ENCODE assay signal across 29 cellular contexts in the genomic region with DNA sequence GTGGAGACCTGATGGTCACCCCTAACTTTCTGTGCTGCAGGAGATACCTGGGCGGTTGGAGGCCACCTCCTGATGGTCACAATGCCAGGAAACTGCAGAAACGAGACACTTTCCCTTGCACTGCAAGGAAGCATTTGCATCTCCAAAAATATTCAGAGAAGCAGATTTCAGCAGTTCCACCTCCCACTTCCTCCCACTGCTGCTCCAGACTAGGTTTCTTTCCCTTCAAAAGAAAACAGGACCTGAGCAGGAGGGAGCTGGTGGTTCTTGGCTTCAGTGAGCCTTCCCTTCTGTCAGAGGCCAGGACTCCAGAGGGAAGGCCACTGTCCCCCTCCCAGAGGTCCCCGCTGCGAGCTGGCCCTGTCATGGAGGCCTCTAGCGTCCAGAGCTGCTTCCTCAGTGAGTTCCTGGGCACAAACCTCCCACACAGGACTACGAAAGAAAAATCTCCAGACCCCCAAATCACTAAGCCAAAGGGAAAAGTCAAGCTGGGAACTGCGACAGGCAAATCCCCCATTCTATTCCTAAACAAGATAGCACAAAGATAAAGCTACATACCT. TPM values are rescaled to one million over a fixed set of nuclear protein-coding genes. Genes with fewer than 3 reads are reported as not detected.
DNase-seq lines count a peak whose midpoint lies in the region; ATAC-seq, FAIRE-seq and TF ChIP-seq lines count a peak whose summit lies in the region.
"Had no signal": no experiment of that assay in that cellular context is flagged by ENCODE, and none has a peak within 500 bp of the region (broad histone marks: within the 10 kb centered on the region; RNA-seq: fewer than 3 reads in every experiment).

No MANE protein-coding gene starts in this region.

- DNase-seq in K562 (ENCODE audit: extremely low read depth in 1 of 4, low spot score in 3 of 4) (no peak), islet precursor cell (peak; percentile 60), putamen (ENCODE audit: low spot score) (peak; percentile 43), prostate gland (ENCODE audit: low spot score) (no peak)
- DNase-seq in activated CD4-positive, alpha-beta memory T cell treated with anti-CD3 and anti-CD28 coated beads for 36 hours, result no peak
- DNase-seq: activated CD4-positive, alpha-beta T cell treated with anti-CD3 and anti-CD28 coated beads for 4 hours; activated effector memory CD4-positive, alpha-beta T cell treated with anti-CD3 and anti-CD28 coated beads, Interleukin-2, amount 50 U/mL, for 16 hours; activated T-cell treated with anti-CD3 and anti-CD28 coated beads, Interleukin-2, amount 50 U/mL, for 1 hour; DMS153; gastrocnemius medialis; KG1; lower lobe of right lung; NCI-H1092 treated with DMSO at 0.1 percent for 48 hours; NCI-H1694 treated with DMSO at 0.1 percent for 48 hours; NCI-H446 treated with DMSO at 0.1 percent for 48 hours; NCI-H774; SHP77; stomach had no signal

- H2AFZ ChIP-seq in K562 (ENCODE audit: low read depth, low read length), result no peak overlapping the region

- no peak for TF ChIP-seq RAD21 in K562 (CRISPR knock-in tag; conservative IDR thresholded peaks at IDR 0.05 in 1 of 2, IDR thresholded peaks at IDR 0.05 in 1 of 2)

- H3K9me3 ChIP-seq in HEK293 (ENCODE audit: control insufficient read depth, insufficient read depth, low read depth, low read length), result no peaks in the 10 kb centered on the region
- no peaks in the 10 kb centered on the region for H3K9me3 ChIP-seq in K562 (replicated peaks; ENCODE audit: control insufficient read depth, insufficient read depth, low read depth, low read length)
- no peaks in the 10 kb centered on the region for H3K9me3 ChIP-seq in prostate gland
- H3K9me3 ChIP-seq: BLaER1, gastrocnemius medialis, lower lobe of right lung, neutrophil, stomach, tibial nerve had no signal

- no TSS peak for BruUV-seq in K562 (replicated peaks; lab: Mats Ljungman, UMichigan)

- no peaks in the 10 kb centered on the region for H3K9me1 ChIP-seq in K562 (ENCODE audit: control insufficient read depth, insufficient read depth, low read length)

- no peaks in the 10 kb centered on the region for H3K36me3 Mint-ChIP-seq in activated CD4-positive, alpha-beta memory T cell treated with anti-CD3 and anti-CD28 coated beads for 36 hours
- H3K36me3 Mint-ChIP-seq: activated naive CD8-positive, alpha-beta T cell had no signal

- no peaks in the 10 kb centered on the region for H3K27me3 Mint-ChIP-seq in activated CD4-positive, alpha-beta memory T cell treated with anti-CD3 and anti-CD28 coated beads for 36 hours
- H3K27me3 Mint-ChIP-seq: activated naive CD8-positive, alpha-beta T cell had no signal

- H3K4me1 Mint-ChIP-seq in activated CD4-positive, alpha-beta memory T cell treated with anti-CD3 and anti-CD28 coated beads for 36 hours (ENCODE audit: low read depth), result peaks cover 6% of the 10 kb centered on the region

- ATAC-seq in K562, result peak; percentile 52; the same call in 1 of the 3 replicates
- ATAC-seq in GM21737 (IDR thresholded peaks at IDR 0.05; ENCODE audit: unreplicated experiment), result no peak
- ATAC-seq: gastrocnemius medialis, lower lobe of right lung, Panc1, sciatic nerve had no signal

- TF ChIP-seq EP300 in K562 (IDR thresholded peaks at IDR 0.05; ENCODE audit: low read length), result no peak

- H3K4me3 Mint-ChIP-seq in activated CD4-positive, alpha-beta memory T cell treated with anti-CD3 and anti-CD28 coated beads for 36 hours, result no peak overlapping the region
- H3K4me3 Mint-ChIP-seq: activated naive CD8-positive, alpha-beta T cell had no signal

- H3K27ac Mint-ChIP-seq in activated CD4-positive, alpha-beta memory T cell treated with anti-CD3 and anti-CD28 coated beads for 36 hours, result no peak overlapping the region
- H3K27ac Mint-ChIP-seq: activated naive CD8-positive, alpha-beta T cell had no signal

- POLR2A ChIA-PET in HEK293 (lab: Yijun Ruan, JAX), result interaction anchor here (0.5 to 0.8 kb wide), 2 partner anchors 10 to 35 kb away, joined by 3 read pairs; no protein-coding TSS in a partner anchor
- POLR2A ChIA-PET in K562 (lab: Yijun Ruan, JAX), result interaction anchor here (0.9 to 1.7 kb wide), 2 partner anchors 8 to 14 kb away, joined by 3 read pairs; no protein-coding TSS in a partner anchor
- POLR2A ChIA-PET in activated CD4-positive, alpha-beta memory T cell treated with anti-CD3 and anti-CD28 coated beads for 36 hours (lab: Charles Lee), result no interaction called here

- in situ Hi-C loops in K562 (cut with MboI), result no loop called here

- H3K9ac ChIP-seq in K562 (ENCODE audit: insufficient read depth in 1 of 2, low read depth in 2 of 2, low read length in 2 of 2), result no peak overlapping the region
- H3K9ac ChIP-seq: BLaER1 had no signal

- H3K4me3 ChIP-seq in HEK293 (ENCODE audit: low read depth, low read length), result no peak overlapping the region
- H3K4me3 ChIP-seq in K562, result no peak overlapping the region
- H3K4me3 ChIP-seq in prostate gland, result no peak overlapping the region
- H3K4me3 ChIP-seq: BLaER1, gastrocnemius medialis, lower lobe of right lung, stomach, tibial nerve had no signal

- 0% methylated on average over 2 of the region's 7 CpGs for WGBS in K562 (ENCODE audit: insufficient coverage, low coverage, missing lambda C conversion rate)
- 87% methylated on average over 3 of the region's 7 CpGs for WGBS in prostate gland

- H3K79me2 ChIP-seq in K562 (ENCODE audit: control insufficient read depth, insufficient read depth, low read length), result no peaks in the 10 kb centered on the region

- H3K4me1 ChIP-seq in HEK293 (ENCODE audit: control insufficient read depth, insufficient read depth, low read length) (no peaks in the 10 kb centered on the region), K562 (replicated peaks in 1 of 2; ENCODE audit: control insufficient read depth in 2 of 2, insufficient read depth in 2 of 2, low read length in 2 of 2) (no peaks in the 10 kb centered on the region), prostate gland (replicated peaks) (no peaks in the 10 kb centered on the region)
- H3K4me1 ChIP-seq: BLaER1, gastrocnemius medialis, lower lobe of right lung, stomach had no signal

- no peak for FAIRE-seq in K562 (lab: Jason Lieb, UNC)
- FAIRE-seq: endothelial cell of umbilical vein had no signal

- no peaks in the 10 kb centered on the region for H4K20me1 ChIP-seq in K562 (replicated peaks; ENCODE audit: control insufficient read depth, insufficient read depth, low read length)

- no peak overlapping the region for H3K27ac ChIP-seq in HEK293 (ENCODE audit: extremely low read depth, low read depth, low read length)
- H3K27ac ChIP-seq in K562 (ENCODE audit: extremely low read depth, low read depth, low read length), result no peak overlapping the region
- no peak overlapping the region for H3K27ac ChIP-seq in prostate gland
- H3K27ac ChIP-seq: BLaER1, gastrocnemius medialis, lower lobe of right lung, neutrophil, stomach had no signal

- intact Hi-C loops in K562 (cut with micrococcal nuclease), result no loop called here
- intact Hi-C loops in activated CD4-positive, alpha-beta memory T cell treated with anti-CD3 and anti-CD28 coated beads for 36 hours (cut with micrococcal nuclease), result no loop called here
- intact Hi-C loops in prostate gland (cut with DNase I), result no loop called here

- no peak overlapping the region for H3K4me2 ChIP-seq in K562 (ENCODE audit: insufficient read depth, low read length)
- H3K4me2 ChIP-seq: BLaER1 had no signal

- TF ChIP-seq CTCF in HEK293 (tag by site-specific recombination; IDR thresholded peaks at IDR 0.05) (no peak), K562 (IDR thresholded peaks at IDR 0.05 in 2 of 3, conservative IDR thresholded peaks at IDR 0.05 in 1 of 3; ENCODE audit: insufficient read depth in 2 of 3, low read depth in 1 of 3, low read length in 3 of 3) (no peak), prostate gland (IDR thresholded peaks at IDR 0.05) (no peak)

- peaks cover 3 to 25% of the 10 kb centered on the region in 2 experiments; a peak in 2 of 3 replicates for H3K36me3 ChIP-seq in HEK293 (ENCODE audit: control insufficient read depth in 2 of 2, insufficient read depth in 1 of 2, low read length in 2 of 2)
- no peaks in the 10 kb centered on the region for H3K36me3 ChIP-seq in K562 (ENCODE audit: control insufficient read depth, insufficient read depth, low read length)
- H3K36me3 ChIP-seq in prostate gland, result no peaks in the 10 kb centered on the region
- H3K36me3 ChIP-seq: gastrocnemius medialis had no signal

- TF ChIP-seq POLR2A in K562 (conservative IDR thresholded peaks at IDR 0.05), result no peak
- no peak for TF ChIP-seq POLR2A in prostate gland (IDR thresholded peaks at IDR 0.05)

- no peaks in the 10 kb centered on the region for H3K9me3 Mint-ChIP-seq in activated CD4-positive, alpha-beta memory T cell treated with anti-CD3 and anti-CD28 coated beads for 36 hours

- H3K27me3 ChIP-seq in K562 (ENCODE audit: control insufficient read depth in 2 of 2, insufficient read depth in 2 of 2, low read length in 2 of 2) (peaks cover 6 to 23% of the 10 kb centered on the region in 2 experiments; a peak in 4 of 5 replicates), prostate gland (replicated peaks; ENCODE audit: insufficient read depth) (no peaks in the 10 kb centered on the region)
- H3K27me3 ChIP-seq: gastrocnemius medialis, neutrophil, tibial nerve had no signal

- CTCF ChIA-PET in HEK293 (lab: Yijun Ruan, JAX) (interaction anchor here (1.1 kb wide), 1 partner anchor 274 kb away, joined by 3 read pairs; no protein-coding TSS in a partner anchor), K562 (lab: Yijun Ruan, JAX; ENCODE audit: low intra/inter-chr PET ratio) (no interaction called here)
- CTCF ChIA-PET in activated CD4-positive, alpha-beta memory T cell treated with anti-CD3 and anti-CD28 coated beads for 36 hours (lab: Charles Lee), result no interaction called here

RNA-seq across cellular contexts. Expression of a gene that starts 35.9 kb away (rescaled TPM):
- total RNA-seq in K562 (2011; cell fraction: chromatin; rRNA removed; ENCODE audit: low replicate concordance), result not detected in 2 replicates
- not detected in 2 replicates for total RNA-seq in K562 (2011; cell fraction: nucleolus; rRNA removed)
- not detected in 2 replicates for total RNA-seq in K562 (2011; cell fraction: nucleoplasm; rRNA removed)
- total RNA-seq in K562 (2014; rRNA removed) (not detected in 2 replicates), K562 (2014; rRNA removed; fragmentation: Illumina TruSeq; extraction: Trizol) (not detected in 2 replicates), K562 (2015; rRNA removed; fragmentation: Illumina TruSeq; extraction: Trizol) (not detected in 2 replicates), K562 (2021) (not detected in 2 replicates), prostate gland (10 to 100 TPM; 10.1 to 12.3 TPM)
- polyA plus RNA-seq in K562 (2011; rRNA removed) (not detected in 2 replicates), K562 (2014; fragmentation: Illumina TruSeq; extraction: Trizol) (not detected in 2 replicates), K562 (2014; fragmentation: Nextera tagmentation; extraction: Ambion mirVana) (under 1 TPM; 0.14 to 0.32 TPM), K562 (2014; rRNA removed) (not detected in 2 replicates)
- not detected in 2 replicates for polyA plus RNA-seq in K562 (2011; cell fraction: cytosol; rRNA removed)
- polyA plus RNA-seq in K562 (2011; cell fraction: nucleus; rRNA removed), result not detected in 2 replicates
- polyA plus RNA-seq in K562 (2012), result 0.18 and 0.53 TPM in 2 replicates
- polyA minus RNA-seq in K562 (2011; rRNA and poly(A)+ RNA removed), result not detected in 2 replicates
- not detected in 2 replicates for polyA minus RNA-seq in K562 (2011; cell fraction: cytosol; rRNA and poly(A)+ RNA removed)
- under 0.01 TPM in 1 of 2 replicates, not detected in the other for polyA minus RNA-seq in K562 (2011; cell fraction: nucleus; rRNA and poly(A)+ RNA removed)
- not detected for total RNA-seq in activated CD4-positive, alpha-beta memory T cell treated with anti-CD3 and anti-CD28 coated beads for 36 hours
- total RNA-seq: endothelial cell of umbilical vein; HT-29; T-helper 2 cell treated with Interferon-gamma antibody and Interleukin-4, amounts not matched to agents 100 ng/mL and 5 ng/mL, for 36 hours had no signal

RNA-seq across cellular contexts. Expression of a gene that starts 46.4 kb away (rescaled TPM):
- total RNA-seq in K562 (2011; cell fraction: chromatin; rRNA removed; ENCODE audit: low replicate concordance), result 29.4 and 85.0 TPM in 2 replicates
- total RNA-seq in K562 (2011; cell fraction: nucleolus; rRNA removed), result 26.2 and 28.7 TPM in 2 replicates
- total RNA-seq in K562 (2011; cell fraction: nucleoplasm; rRNA removed), result 27.1 and 29.2 TPM in 2 replicates
- 20.9 and 24.7 TPM in 2 replicates for total RNA-seq in K562 (2014; rRNA removed)
- total RNA-seq in K562 (2014; rRNA removed; fragmentation: Illumina TruSeq; extraction: Trizol), result 33.3 and 38.8 TPM in 2 replicates
- total RNA-seq in K562 (2015; rRNA removed; fragmentation: Illumina TruSeq; extraction: Trizol), result 31.3 and 33.9 TPM in 2 replicates
- 26.0 and 26.1 TPM in 2 replicates for total RNA-seq in K562 (2021)
- 28.2 and 30.2 TPM in 2 replicates for polyA plus RNA-seq in K562 (2011; rRNA removed)
- polyA plus RNA-seq in K562 (2011; cell fraction: cytosol; rRNA removed), result 8.4 and 11.1 TPM in 2 replicates
- 75.5 and 89.4 TPM in 2 replicates for polyA plus RNA-seq in K562 (2011; cell fraction: nucleus; rRNA removed)
- polyA plus RNA-seq in K562 (2012), result 20.2 and 23.8 TPM in 2 replicates
- polyA plus RNA-seq in K562 (2014; fragmentation: Illumina TruSeq; extraction: Trizol), result 23.4 and 30.1 TPM in 2 replicates
- polyA plus RNA-seq in K562 (2014; fragmentation: Nextera tagmentation; extraction: Ambion mirVana), result 10 to 100 TPM; 22.0 to 49.1 TPM
- 27.7 and 39.2 TPM in 2 replicates for polyA plus RNA-seq in K562 (2014; rRNA removed)
- polyA minus RNA-seq in K562 (2011; rRNA and poly(A)+ RNA removed), result 18.3 and 22.4 TPM in 2 replicates
- polyA minus RNA-seq in K562 (2011; cell fraction: cytosol; rRNA and poly(A)+ RNA removed), result 6.8 and 8.9 TPM in 2 replicates
- 45.1 and 70.2 TPM in 2 replicates for polyA minus RNA-seq in K562 (2011; cell fraction: nucleus; rRNA and poly(A)+ RNA removed)
- 10 to 100 TPM; 24.5 to 30.9 TPM for total RNA-seq in activated CD4-positive, alpha-beta memory T cell treated with anti-CD3 and anti-CD28 coated beads for 36 hours
- 10 to 100 TPM; 23.6 to 36.2 TPM for total RNA-seq in prostate gland

RNA-seq across cellular contexts. Expression of a gene that starts 46.5 kb away (rescaled TPM):
- total RNA-seq in K562 (2011; cell fraction: chromatin; rRNA removed; ENCODE audit: low replicate concordance), result 34.3 and 60.2 TPM in 2 replicates
- 23.8 and 24.1 TPM in 2 replicates for total RNA-seq in K562 (2011; cell fraction: nucleolus; rRNA removed)
- total RNA-seq in K562 (2011; cell fraction: nucleoplasm; rRNA removed), result 38.8 and 60.5 TPM in 2 replicates
- total RNA-seq in K562 (2014; rRNA removed) (10.3 and 15.3 TPM in 2 replicates), K562 (2014; rRNA removed; fragmentation: Illumina TruSeq; extraction: Trizol) (26.1 and 31.1 TPM in 2 replicates), K562 (2015; rRNA removed; fragmentation: Illumina TruSeq; extraction: Trizol) (20.0 and 20.6 TPM in 2 replicates), K562 (2021) (15.6 and 18.6 TPM in 2 replicates), prostate gland (10 to 100 TPM; 15.6 to 20.2 TPM)
- polyA plus RNA-seq in K562 (2011; rRNA removed) (20.5 and 21.8 TPM in 2 replicates), K562 (2014; fragmentation: Illumina TruSeq; extraction: Trizol) (13.1 and 13.7 TPM in 2 replicates), K562 (2014; fragmentation: Nextera tagmentation; extraction: Ambion mirVana) (10 to 100 TPM; 18.0 to 30.6 TPM), K562 (2014; rRNA removed) (15.8 and 15.9 TPM in 2 replicates)
- polyA plus RNA-seq in K562 (2011; cell fraction: cytosol; rRNA removed), result 6.1 and 14.6 TPM in 2 replicates
- 17.4 and 17.5 TPM in 2 replicates for polyA plus RNA-seq in K562 (2011; cell fraction: nucleus; rRNA removed)
- 12.5 and 13.6 TPM in 2 replicates for polyA plus RNA-seq in K562 (2012)
- 13.3 and 17.2 TPM in 2 replicates for polyA minus RNA-seq in K562 (2011; rRNA and poly(A)+ RNA removed)
- 13.4 and 14.0 TPM in 2 replicates for polyA minus RNA-seq in K562 (2011; cell fraction: cytosol; rRNA and poly(A)+ RNA removed)
- polyA minus RNA-seq in K562 (2011; cell fraction: nucleus; rRNA and poly(A)+ RNA removed), result 9.6 and 18.8 TPM in 2 replicates
- 10 to 100 TPM; 14.1 to 16.1 TPM for total RNA-seq in activated CD4-positive, alpha-beta memory T cell treated with anti-CD3 and anti-CD28 coated beads for 36 hours

Comparison
In these comparisons a context has a peak if more than half of its experiments do, and no peak if none do; other contexts are left out.
1. DNase-seq: peak in islet precursor cell (single experiment) and putamen (single experiment); none in K562 (0 of 4), activated CD4-positive, alpha-beta memory T cell treated with anti-CD3 and anti-CD28 coated beads for 36 hours (single experiment) and prostate gland (single experiment).
2. RNA of a gene that starts 35.9 kb away (total RNA-seq): 10.1 to 12.3 TPM in prostate gland; not detected in K562 and not detected in activated CD4-positive, alpha-beta memory T cell treated with anti-CD3 and anti-CD28 coated beads for 36 hours; every median in the first group is over 10 times any median in the second.